28 cellular contexts compared by ENCODE assay signal in the genomic region with DNA sequence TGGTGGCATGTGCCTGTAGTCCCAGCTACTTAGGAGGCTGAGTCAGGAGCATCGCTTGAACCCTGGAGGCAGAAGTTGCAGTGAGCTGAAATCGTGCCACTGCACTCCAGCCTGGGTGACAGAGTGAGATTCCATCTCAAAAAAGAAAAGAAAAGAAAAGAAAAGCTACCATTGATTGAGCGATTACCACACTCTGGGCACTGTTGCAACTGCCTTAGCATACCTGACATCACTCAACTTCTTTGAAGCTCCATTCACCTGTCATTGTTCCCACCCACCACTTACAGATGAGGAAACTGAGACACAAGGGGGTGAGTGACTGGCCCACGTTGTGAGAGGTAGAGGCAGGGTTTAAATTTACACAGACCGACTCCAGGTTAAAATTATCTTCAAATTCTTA.
"Had no signal": no experiment of that assay in that cellular context is flagged by ENCODE, and none has a peak within 500 bp of the region (broad histone marks: within the 10 kb centered on the region; RNA-seq: fewer than 3 reads in every experiment).

No MANE protein-coding gene starts in this region.

- H3K36me3 ChIP-seq: colonic mucosa, esophagus muscularis mucosa, esophagus squamous epithelium, gastrocnemius medialis, gastroesophageal sphincter, heart left ventricle, heart right ventricle had no signal

- H3K9me3 ChIP-seq: colonic mucosa, gastrocnemius medialis, gastroesophageal sphincter had no signal

- FAIRE-seq: colon, endometrium, endothelial cell of umbilical vein, frontal cortex had no signal

- H3K27ac ChIP-seq: colonic mucosa, coronary artery, dorsolateral prefrontal cortex, epithelial cell of prostate, esophagus muscularis mucosa, esophagus squamous epithelium, foreskin keratinocyte, gastrocnemius medialis, gastroesophageal sphincter, heart left ventricle, heart right ventricle had no signal

- H3K4me3 ChIP-seq: colonic mucosa, coronary artery, dorsolateral prefrontal cortex, esophagus muscularis mucosa, esophagus squamous epithelium, gastrocnemius medialis, gastroesophageal sphincter, heart left ventricle, heart right ventricle had no signal

- H3K4me1 ChIP-seq: colonic mucosa, esophagus muscularis mucosa, esophagus squamous epithelium, foreskin keratinocyte, gastrocnemius medialis, gastroesophageal sphincter, heart left ventricle, heart right ventricle had no signal

- ATAC-seq: effector memory CD8-positive, alpha-beta T cell; esophagus mucosa; foreskin keratinocyte; gastrocnemius medialis; gastroesophageal sphincter; heart left ventricle; heart right ventricle had no signal

- H3K27me3 ChIP-seq: colonic mucosa, esophagus muscularis mucosa, gastrocnemius medialis, gastroesophageal sphincter had no signal

- DNase-seq: colonic mucosa; cortex of kidney; dermis blood vessel endothelial cell; dorsolateral prefrontal cortex; effector CD4-positive, alpha-beta T cell; effector CD8-positive, alpha-beta T cell; effector memory CD4-positive, alpha-beta T cell; effector memory CD8-positive, alpha-beta T cell; endodermal cell; erythroblast; esophagus squamous epithelium; foreskin fibroblast; foreskin keratinocyte; foreskin melanocyte; gastrocnemius medialis; glutamatergic neuron; head of caudate nucleus; heart left ventricle; heart right ventricle had no signal
